Comparison of ENCODE assay signal across 13 cellular contexts in genomic region chr16:60107467-60107866, GRCh38.
DNase-seq lines count a peak whose midpoint lies in the region; ATAC-seq and TF ChIP-seq lines count a peak whose summit lies in the region.
"Had no signal": no experiment of that assay in that cellular context is flagged by ENCODE, and none has a peak within 500 bp of the region (broad histone marks: within the 10 kb centered on the region; RNA-seq: fewer than 3 reads in every experiment).

No MANE protein-coding gene starts in this region.

- peaks cover 17% of the 10 kb centered on the region for H3K4me1 Mint-ChIP-seq in dendritic cell treated with granulocyte-macrophage colony-stimulating factor and Interleukin-4, amounts not matched to agents 40 ng/mL and 50 ng/mL, for 4 days (ENCODE audit: low read depth)
- H3K4me1 Mint-ChIP-seq in activated naive CD8-positive, alpha-beta T cell treated with anti-CD3 and anti-CD28 coated beads for 36 hours, result no peaks in the 10 kb centered on the region

- no peaks in the 10 kb centered on the region for H3K4me1 ChIP-seq in osteoblast (ENCODE audit: insufficient read depth, low read length)
- H3K4me1 ChIP-seq in gastroesophageal sphincter, result no peaks in the 10 kb centered on the region
- no peaks in the 10 kb centered on the region for H3K4me1 ChIP-seq in PC-9 (replicated peaks; ENCODE audit: insufficient read depth)

- ATAC-seq in gastroesophageal sphincter, result no peak

- intact Hi-C loops in dendritic cell treated with granulocyte-macrophage colony-stimulating factor and Interleukin-4, amounts not matched to agents 40 ng/mL and 50 ng/mL, for 4 days (cut with micrococcal nuclease), result no loop called here
- intact Hi-C loops in PC-9 (cut with micrococcal nuclease; ENCODE audit: unreplicated experiment), result no loop called here

- H3F3A ChIP-seq in PC-9 (ENCODE audit: insufficient read depth, low read depth), result no peaks in the 10 kb centered on the region

- H3K9me3 ChIP-seq in MG63 (no peaks in the 10 kb centered on the region), osteoblast (ENCODE audit: low read depth, low read length) (no peaks in the 10 kb centered on the region), gastroesophageal sphincter (no peaks in the 10 kb centered on the region), PC-9 (ENCODE audit: insufficient read depth, low read depth) (no peaks in the 10 kb centered on the region)

- H3K27me3 ChIP-seq in MG63 (no peaks in the 10 kb centered on the region), osteoblast (ENCODE audit: insufficient read depth, low read length) (no peaks in the 10 kb centered on the region), gastroesophageal sphincter (no peaks in the 10 kb centered on the region), PC-9 (ENCODE audit: insufficient read depth, low read depth) (no peaks in the 10 kb centered on the region)

- TF ChIP-seq EP300 in gastroesophageal sphincter (IDR thresholded peaks at IDR 0.05), result no peak

- no peaks in the 10 kb centered on the region for H3K27me3 Mint-ChIP-seq in dendritic cell treated with granulocyte-macrophage colony-stimulating factor and Interleukin-4, amounts not matched to agents 40 ng/mL and 50 ng/mL, for 4 days
- H3K27me3 Mint-ChIP-seq in activated naive CD8-positive, alpha-beta T cell treated with anti-CD3 and anti-CD28 coated beads for 36 hours, result no peaks in the 10 kb centered on the region

- H2AFZ ChIP-seq in osteoblast (ENCODE audit: low read length) (no peak overlapping the region), PC-9 (no peak overlapping the region)

- no peaks in the 10 kb centered on the region for H3K36me3 ChIP-seq in MG63
- no peaks in the 10 kb centered on the region for H3K36me3 ChIP-seq in osteoblast (ENCODE audit: insufficient read depth, low read length)
- no peaks in the 10 kb centered on the region for H3K36me3 ChIP-seq in gastroesophageal sphincter
- no peaks in the 10 kb centered on the region for H3K36me3 ChIP-seq in PC-9 (ENCODE audit: low read depth)

- H3K79me2 ChIP-seq in osteoblast (ENCODE audit: insufficient read depth, low read length) (no peaks in the 10 kb centered on the region), PC-9 (ENCODE audit: low read depth) (no peaks in the 10 kb centered on the region)

- H4K20me1 ChIP-seq in osteoblast (ENCODE audit: insufficient read depth, low read length), result no peaks in the 10 kb centered on the region
- no peaks in the 10 kb centered on the region for H4K20me1 ChIP-seq in PC-9 (ENCODE audit: insufficient read depth)

- no peak overlapping the region for H3K27ac ChIP-seq in osteoblast (ENCODE audit: low read depth, low read length)
- no peak overlapping the region for H3K27ac ChIP-seq in gastroesophageal sphincter
- H3K27ac ChIP-seq in PC-9, result no peak overlapping the region

- no peak for TF ChIP-seq CTCF in osteoblast (IDR thresholded peaks at IDR 0.05; ENCODE audit: extremely low read depth, low read depth, low read length)
- no peak for TF ChIP-seq CTCF in gastroesophageal sphincter (IDR thresholded peaks at IDR 0.05)
- TF ChIP-seq CTCF in PC-9 (conservative IDR thresholded peaks at IDR 0.05), result no peak

- no peak for TF ChIP-seq POLR2A in gastroesophageal sphincter (IDR thresholded peaks at IDR 0.05)

- peak; percentile 78 for DNase-seq in GM03348 (ENCODE audit: low spot score)
- DNase-seq in MG63, result peak; percentile 65
- DNase-seq in osteoblast (ENCODE audit: insufficient read length, low spot score, missing footprints), result no peak
- no peak for DNase-seq in PC-9
- no peak for DNase-seq in activated naive CD8-positive, alpha-beta T cell treated with anti-CD3 and anti-CD28 coated beads for 36 hours
- DNase-seq: activated CD4-positive, alpha-beta T cell treated with anti-CD3 and anti-CD28 coated beads, Interleukin-2, amount 50 U/mL, for 48 hours; activated effector memory CD4-positive, alpha-beta T cell treated with Interleukin-2 at 50 U/mL for 16 hours; NCI-H2171; nucleus accumbens had no signal

- POLR2A ChIA-PET in PC-9 (lab: Charles Lee; ENCODE audit: unreplicated experiment), result no interaction called here

- H3K36me3 Mint-ChIP-seq in dendritic cell treated with granulocyte-macrophage colony-stimulating factor and Interleukin-4, amounts not matched to agents 40 ng/mL and 50 ng/mL, for 4 days (ENCODE audit: low read depth), result no peaks in the 10 kb centered on the region
- H3K36me3 Mint-ChIP-seq in activated naive CD8-positive, alpha-beta T cell treated with anti-CD3 and anti-CD28 coated beads for 36 hours, result no peaks in the 10 kb centered on the region
- H3K36me3 Mint-ChIP-seq: brain had no signal

- WGBS in gastroesophageal sphincter (ENCODE audit: low coverage in 1 of 2), 2 donors, result 53 to 62% methylated on average over 2 of the region's 2 CpGs

- peak overlapping the region; percentile 74 for H3K27ac Mint-ChIP-seq in dendritic cell treated with granulocyte-macrophage colony-stimulating factor and Interleukin-4, amounts not matched to agents 40 ng/mL and 50 ng/mL, for 4 days
- H3K27ac Mint-ChIP-seq in activated naive CD8-positive, alpha-beta T cell treated with anti-CD3 and anti-CD28 coated beads for 36 hours, result no peak overlapping the region
- H3K27ac Mint-ChIP-seq: brain had no signal

- H3K4me3 ChIP-seq in MG63 (no peak overlapping the region), osteoblast (ENCODE audit: insufficient read depth, low read length) (no peak overlapping the region), gastroesophageal sphincter (no peak overlapping the region), PC-9 (no peak overlapping the region)
- H3K4me3 ChIP-seq: lung had no signal

- no peaks in the 10 kb centered on the region for H3K9me2 ChIP-seq in PC-9 (ENCODE audit: insufficient read depth)

- peak overlapping the region; percentile 58 for H3K4me2 ChIP-seq in osteoblast (ENCODE audit: insufficient read depth, low read length)
- H3K4me2 ChIP-seq in PC-9, result no peak overlapping the region

- peaks cover 8% of the 10 kb centered on the region for H3K9me3 Mint-ChIP-seq in dendritic cell treated with granulocyte-macrophage colony-stimulating factor and Interleukin-4, amounts not matched to agents 40 ng/mL and 50 ng/mL, for 4 days
- peaks cover 7% of the 10 kb centered on the region for H3K9me3 Mint-ChIP-seq in activated naive CD8-positive, alpha-beta T cell treated with anti-CD3 and anti-CD28 coated beads for 36 hours

- CTCF ChIA-PET in PC-9 (lab: Charles Lee), result no interaction called here

- peak overlapping the region; percentile 46 for H3K4me3 Mint-ChIP-seq in dendritic cell treated with granulocyte-macrophage colony-stimulating factor and Interleukin-4, amounts not matched to agents 40 ng/mL and 50 ng/mL, for 4 days
- H3K4me3 Mint-ChIP-seq in activated naive CD8-positive, alpha-beta T cell treated with anti-CD3 and anti-CD28 coated beads for 36 hours, result no peak overlapping the region

- no TSS peak for BruUV-seq in PC-9 (replicated peaks; lab: Mats Ljungman, UMichigan)

Comparison
In these comparisons a context has a peak if more than half of its experiments do, and no peak if none do; other contexts are left out.
1. DNase-seq: peak in GM03348 (single experiment) and MG63 (single experiment); none in osteoblast (single experiment), PC-9 (0 of 2) and activated naive CD8-positive, alpha-beta T cell treated with anti-CD3 and anti-CD28 coated beads for 36 hours (single experiment).